Comparison of ENCODE assay signal across 8 cellular contexts in the genomic region with DNA sequence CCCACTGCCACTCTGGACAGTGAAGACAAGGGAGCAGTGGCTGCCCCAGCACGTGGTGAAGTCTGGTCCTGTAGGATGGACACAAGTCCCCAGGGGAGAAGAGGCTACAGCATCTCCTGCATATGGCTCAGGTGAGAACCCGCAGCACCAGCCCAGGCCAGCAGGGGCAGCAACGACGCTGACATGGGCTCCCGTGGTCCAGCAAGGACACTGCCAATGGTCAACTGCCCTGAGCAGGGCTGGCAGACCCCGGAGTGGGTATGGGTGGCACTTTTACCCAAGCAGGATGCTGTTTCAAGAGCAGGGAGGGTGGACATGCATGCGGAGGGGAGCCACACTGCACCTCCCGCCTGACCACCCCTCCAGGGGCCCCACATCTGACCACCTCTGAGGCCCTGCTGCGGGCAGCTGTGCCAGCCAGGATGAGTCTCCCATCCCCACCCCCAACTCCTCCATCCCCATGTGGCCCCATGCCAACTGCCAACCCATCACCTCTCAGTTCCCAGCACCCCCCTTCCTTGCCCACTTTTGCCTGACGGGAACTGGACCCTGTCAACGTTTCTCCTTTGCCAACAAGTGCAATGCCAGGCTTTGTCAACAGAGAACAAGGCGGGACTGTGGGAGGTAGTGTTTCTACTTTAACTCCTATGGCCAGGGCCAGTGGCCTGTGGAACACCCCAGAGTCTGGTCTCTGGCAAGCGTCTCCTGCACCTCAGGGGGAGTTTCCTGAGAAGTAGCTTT. TPM values are rescaled to one million over a fixed set of nuclear protein-coding genes. Genes with fewer than 3 reads are reported as not detected.
DNase-seq lines count a peak whose midpoint lies in the region; ATAC-seq and TF ChIP-seq lines count a peak whose summit lies in the region.

No MANE protein-coding gene starts in this region.

- in situ Hi-C loops in G401 (cut with HindIII; ENCODE audit: low sequenced_read_pairs), result no loop called here

- no peak for ATAC-seq in HG03354 (IDR thresholded peaks at IDR 0.05; ENCODE audit: poor library complexity, severe bottlenecking, unreplicated experiment)

- peak; percentile 83 for DNase-seq in G401 (ENCODE audit: low spot score)
- peak; percentile 68 for DNase-seq in left kidney (ENCODE audit: low read depth, low spot score)
- no peak for DNase-seq in NCI-H1048 (lab: John Stamatoyannopoulos, UW)
- DNase-seq in SW 1271 (lab: John Stamatoyannopoulos, UW), result no peak
- DNase-seq in NCI-H226, result no peak

- no peak overlapping the region for H2AFZ ChIP-seq in Loucy (ENCODE audit: low read length)

- no peak overlapping the region for H3K4me3 Mint-ChIP-seq in brain

- TF ChIP-seq CTCF in Loucy (conservative IDR thresholded peaks at IDR 0.05; ENCODE audit: low read length) (peak; percentile 46), brain (conservative IDR thresholded peaks at IDR 0.05) (peak; percentile 35 to 63)

- peaks cover 8% of the 10 kb centered on the region for H3K4me1 Mint-ChIP-seq in brain

- H3K36me3 ChIP-seq in Loucy (ENCODE audit: insufficient read depth, low read length), result no peaks in the 10 kb centered on the region

- no peaks in the 10 kb centered on the region for H3K9me3 Mint-ChIP-seq in brain

- H3K9me3 ChIP-seq in Loucy (ENCODE audit: insufficient read depth, low read depth, low read length), result no peaks in the 10 kb centered on the region

- no peaks in the 10 kb centered on the region for H3K9me2 ChIP-seq in Loucy (replicated peaks; ENCODE audit: low read depth, low read length)

- H3K27me3 Mint-ChIP-seq in brain, result no peaks in the 10 kb centered on the region

- no peaks in the 10 kb centered on the region for H3K79me2 ChIP-seq in Loucy (ENCODE audit: insufficient read depth, low read length)

- no peak overlapping the region for H3K27ac Mint-ChIP-seq in brain

- no peaks in the 10 kb centered on the region for H4K20me1 ChIP-seq in Loucy (ENCODE audit: insufficient read depth, low read length, poor library complexity, severe bottlenecking)

- H3K4me2 ChIP-seq in Loucy (ENCODE audit: low read depth, low read length, poor library complexity, severe bottlenecking), result no peak overlapping the region

- H3K27me3 ChIP-seq in Loucy (ENCODE audit: insufficient read depth, low read length, poor library complexity, severe bottlenecking), result no peaks in the 10 kb centered on the region

- H3K9ac ChIP-seq in Loucy (ENCODE audit: low read depth, low read length, poor library complexity, severe bottlenecking), result no peak overlapping the region

- H3K4me3 ChIP-seq in Loucy (ENCODE audit: low read length, poor library complexity, severe bottlenecking), result no peak overlapping the region

- H3K4me1 ChIP-seq in Loucy (ENCODE audit: insufficient read depth, low read length, poor library complexity, severe bottlenecking), result no peaks in the 10 kb centered on the region

- no peaks in the 10 kb centered on the region for H3F3A ChIP-seq in Loucy (ENCODE audit: low read depth)

- H3K36me3 Mint-ChIP-seq in brain, result peaks cover 4% of the 10 kb centered on the region

RNA-seq across cellular contexts. Expression of gene MORN1, which starts 8.6 kb away (rescaled TPM):
- total RNA-seq in G401 (2014; rRNA removed; shearing (Covaris generic)), result 8.9 and 29.1 TPM in 2 replicates
- polyA plus RNA-seq in brain (ENCODE audit: insufficient read depth, low read depth, low replicate concordance), result 15.4 TPM

RNA-seq across cellular contexts. Expression of gene RER1, which starts 8.8 kb away (rescaled TPM):
- 43.3 and 56.2 TPM in 2 replicates for total RNA-seq in G401 (2014; rRNA removed; shearing (Covaris generic))
- polyA plus RNA-seq in brain (ENCODE audit: insufficient read depth, low read depth, low replicate concordance), result 122 TPM

RNA-seq across cellular contexts. Expression of gene PEX10, which starts 29.6 kb away (rescaled TPM):
- 84.2 and 96.0 TPM in 2 replicates for total RNA-seq in G401 (2014; rRNA removed; shearing (Covaris generic))
- 39.1 TPM for polyA plus RNA-seq in brain (ENCODE audit: insufficient read depth, low read depth, low replicate concordance)

Comparison
In these comparisons a context has a peak if more than half of its experiments do, and no peak if none do; other contexts are left out.
1. DNase-seq: peak in G401 (single experiment) and left kidney (single experiment); none in NCI-H1048 (single experiment), SW 1271 (0 of 2) and NCI-H226 (single experiment).